Comparison of ENCODE assay signal across 15 cellular contexts in genomic region chr7:2086229-2086628, GRCh38.
A peak's percentile ranks its signal among the peaks of the same experiment; 100 is the strongest.
DNase-seq lines count a peak whose midpoint lies in the region; ATAC-seq and TF ChIP-seq lines count a peak whose summit lies in the region.
"Had no signal": no experiment of that assay in that cellular context is flagged by ENCODE, and none has a peak within 500 bp of the region (broad histone marks: within the 10 kb centered on the region; RNA-seq: fewer than 3 reads in every experiment).

No MANE protein-coding gene starts in this region.

- peaks cover 57% of the 10 kb centered on the region for H3K36me3 Mint-ChIP-seq in stimulated activated memory B cell treated with anti-CD40 and anti-IgM and Interleukin-4, amounts not matched to agents 10 μg/mL and 1 μg/mL and 100 μg/mL, for 72 hours
- H3K36me3 Mint-ChIP-seq in endothelial cell (ENCODE audit: low read depth, unreplicated experiment): peaks cover 12% of the 10 kb centered on the region

- intact Hi-C loops in left ventricle myocardium superior (cut with micrococcal nuclease) (no loop called here), sigmoid colon (cut with DNase I) (no loop called here)

- no peak for TF ChIP-seq EP300 in sigmoid colon (IDR thresholded peaks at IDR 0.05)

- H3K4me1 Mint-ChIP-seq in stimulated activated memory B cell treated with anti-CD40 and anti-IgM and Interleukin-4, amounts not matched to agents 10 μg/mL and 1 μg/mL and 100 μg/mL, for 72 hours: no peaks in the 10 kb centered on the region
- peaks cover 16% of the 10 kb centered on the region for H3K4me1 Mint-ChIP-seq in endothelial cell (ENCODE audit: unreplicated experiment)

- WGBS in sigmoid colon, 2 donors: 57 to 78% methylated on average over 13 of the region's 13 CpGs

- peaks cover 0 to 5% (median 0%) of the 10 kb centered on the region in 4 donors for H3K36me3 ChIP-seq in sigmoid colon

- H3K4me1 ChIP-seq in sigmoid colon: no peaks in the 10 kb centered on the region

- no peak overlapping the region for H3K4me3 Mint-ChIP-seq in stimulated activated memory B cell treated with anti-CD40 and anti-IgM and Interleukin-4, amounts not matched to agents 10 μg/mL and 1 μg/mL and 100 μg/mL, for 72 hours
- H3K4me3 Mint-ChIP-seq in endothelial cell (ENCODE audit: unreplicated experiment): no peak overlapping the region
- H3K4me3 Mint-ChIP-seq: CD8-positive, alpha-beta T cell had no signal

- no peak overlapping the region for H3K4me3 ChIP-seq in sigmoid colon
- H3K4me3 ChIP-seq: K562 had no signal

- peak; percentile 17 for DNase-seq in NCI-H2196 (lab: John Stamatoyannopoulos, UW; ENCODE audit: unreplicated experiment)
- DNase-seq in NCI-H2196 treated with DMSO at 0.1 percent for 48 hours (lab: John Stamatoyannopoulos, UW; ENCODE audit: unreplicated experiment): no peak
- peak; percentile 48 for DNase-seq in MV-4-11 (lab: John Stamatoyannopoulos, UW)
- DNase-seq in left ventricle myocardium superior: peak; percentile 71
- no peak for DNase-seq in NCI-H187 treated with DMSO at 0.1 percent for 48 hours (lab: John Stamatoyannopoulos, UW)
- no peak for DNase-seq in endothelial cell (ENCODE audit: low spot score)
- no peak for DNase-seq in sigmoid colon
- DNase-seq: 8988T; BE2C; CD8-positive, alpha-beta T cell; NCI-H1436; NCI-H2029 treated with DMSO at 0.1 percent for 48 hours; NCI-H510A treated with DMSO at 0.1 percent for 48 hours had no signal

- no peak for TF ChIP-seq POLR2A in sigmoid colon (IDR thresholded peaks at IDR 0.05)

- H3K9me3 Mint-ChIP-seq in stimulated activated memory B cell treated with anti-CD40 and anti-IgM and Interleukin-4, amounts not matched to agents 10 μg/mL and 1 μg/mL and 100 μg/mL, for 72 hours: no peaks in the 10 kb centered on the region
- H3K9me3 Mint-ChIP-seq in endothelial cell (ENCODE audit: unreplicated experiment): no peaks in the 10 kb centered on the region
- H3K9me3 Mint-ChIP-seq: CD8-positive, alpha-beta T cell had no signal

- H3K27me3 Mint-ChIP-seq in stimulated activated memory B cell treated with anti-CD40 and anti-IgM and Interleukin-4, amounts not matched to agents 10 μg/mL and 1 μg/mL and 100 μg/mL, for 72 hours: no peaks in the 10 kb centered on the region
- H3K27me3 Mint-ChIP-seq in endothelial cell (ENCODE audit: unreplicated experiment): peaks cover 2% of the 10 kb centered on the region

- H3K27ac ChIP-seq in sigmoid colon: no peak overlapping the region

- H3K9me3 ChIP-seq in sigmoid colon: no peaks in the 10 kb centered on the region
- H3K9me3 ChIP-seq: BE2C had no signal

- H3K27ac Mint-ChIP-seq in stimulated activated memory B cell treated with anti-CD40 and anti-IgM and Interleukin-4, amounts not matched to agents 10 μg/mL and 1 μg/mL and 100 μg/mL, for 72 hours: no peak overlapping the region
- H3K27ac Mint-ChIP-seq in endothelial cell (ENCODE audit: unreplicated experiment): no peak overlapping the region

- peak; percentile 93 for ATAC-seq in left ventricle myocardium superior
- ATAC-seq in stimulated activated memory B cell treated with anti-CD40 and anti-IgM and Interleukin-4, amounts not matched to agents 10 μg/mL and 1 μg/mL and 100 μg/mL, for 72 hours: peak; percentile 12
- ATAC-seq: CD8-positive, alpha-beta T cell; K562 had no signal

- no peaks in the 10 kb centered on the region for H3K27me3 ChIP-seq in sigmoid colon
- H3K27me3 ChIP-seq: BE2C had no signal

- no peak for TF ChIP-seq CTCF in endothelial cell (IDR thresholded peaks at IDR 0.05; ENCODE audit: unreplicated experiment)
- no peak for TF ChIP-seq CTCF in sigmoid colon (IDR thresholded peaks at IDR 0.05)

Comparison
In these comparisons a context has a peak if more than half of its experiments do, and no peak if none do; other contexts are left out.
1. DNase-seq: peak in NCI-H2196 (single experiment), MV-4-11 (single experiment) and left ventricle myocardium superior (single experiment); none in NCI-H2196 treated with DMSO at 0.1 percent for 48 hours (single experiment), NCI-H187 treated with DMSO at 0.1 percent for 48 hours (single experiment), endothelial cell (single experiment) and sigmoid colon (single experiment).